ENCODE assay signal across 2 cellular contexts in genomic region chr15:51131596-51132290, GRCh38.
TF ChIP-seq lines count a peak whose summit lies in the region.

No MANE protein-coding gene starts in this region.

TF ChIP-seq in HepG2, 621 proteins besides CTCF, POLR2A, EP300 and RAD21 (continues in another document):
- no peak for TF ChIP-seq KMT2A (CRISPR knock-in tag; IDR thresholded peaks at IDR 0.05)
- no peak for TF ChIP-seq ZNF343 (CRISPR knock-in tag; IDR thresholded peaks at IDR 0.05)
- no peak for TF ChIP-seq ZNF326 (CRISPR knock-in tag; IDR thresholded peaks at IDR 0.05; ENCODE audit: borderline replicate concordance)
- TF ChIP-seq HCFC1 (IDR thresholded peaks at IDR 0.05; ENCODE audit: low read depth, low read length): no peak
- no peak for TF ChIP-seq SOX6 (IDR thresholded peaks at IDR 0.05)
- 0 out of 2 replicates have a peak, but pooled peaks have one; percentile 1 for TF ChIP-seq SOX6 (CRISPR knock-in tag; IDR thresholded peaks at IDR 0.05)
- TF ChIP-seq NCOR1 (IDR thresholded peaks at IDR 0.05; ENCODE audit: borderline replicate concordance, low read length): no peak
- TF ChIP-seq CREBL2 (CRISPR knock-in tag; IDR thresholded peaks at IDR 0.05; ENCODE audit: borderline replicate concordance): no peak
- no peak for TF ChIP-seq MXD4 (CRISPR knock-in tag; IDR thresholded peaks at IDR 0.05)
- TF ChIP-seq AGO2 (optimal IDR thresholded peaks at IDR 0.05; ENCODE audit: low read depth, low read length): no peak
- TF ChIP-seq NFE2L2 (IDR thresholded peaks at IDR 0.05; ENCODE audit: low read length): no peak
- no peak for TF ChIP-seq PHF8 (CRISPR knock-in tag; IDR thresholded peaks at IDR 0.05)
- no peak for TF ChIP-seq SRF (IDR thresholded peaks at IDR 0.05; ENCODE audit: low read depth, low read length)
- no peak for TF ChIP-seq NR2F1 (CRISPR knock-in tag; IDR thresholded peaks at IDR 0.05)
- no peak for TF ChIP-seq ZFP82 (CRISPR knock-in tag; IDR thresholded peaks at IDR 0.05; ENCODE audit: borderline replicate concordance)
- no peak for TF ChIP-seq ZNF556 (CRISPR knock-in tag; IDR thresholded peaks at IDR 0.05; ENCODE audit: borderline replicate concordance)
- no peak for TF ChIP-seq USF2 (IDR thresholded peaks at IDR 0.05; ENCODE audit: low read depth, low read length)
- no peak for TF ChIP-seq USF2 (CRISPR knock-in tag; IDR thresholded peaks at IDR 0.05; ENCODE audit: borderline replicate concordance)
- TF ChIP-seq BRCA1 (CRISPR knock-in tag; IDR thresholded peaks at IDR 0.05): no peak
- 0 out of 2 replicates have a peak, but pooled peaks have one; percentile 4 for TF ChIP-seq ZMYM4 (CRISPR knock-in tag; IDR thresholded peaks at IDR 0.05)
- TF ChIP-seq ZNF12 (CRISPR knock-in tag; IDR thresholded peaks at IDR 0.05): no peak
- no peak for TF ChIP-seq HES4 (CRISPR knock-in tag; IDR thresholded peaks at IDR 0.05; ENCODE audit: borderline replicate concordance)
- TF ChIP-seq HNF1A (IDR thresholded peaks at IDR 0.05; ENCODE audit: low read depth): no peak
- TF ChIP-seq HNF1A (CRISPR knock-in tag; IDR thresholded peaks at IDR 0.05; ENCODE audit: borderline replicate concordance): no peak

TF ChIP-seq in SK-N-SH, 30 proteins besides CTCF, POLR2A, EP300 and RAD21:
- TF ChIP-seq FOXM1 (IDR thresholded peaks at IDR 0.05; ENCODE audit: low read depth) (no peak), TEAD4 (IDR thresholded peaks at IDR 0.05; ENCODE audit: borderline replicate concordance, insufficient read depth) (no peak), SMC3 (IDR thresholded peaks at IDR 0.05; ENCODE audit: low read depth, low read length) (no peak), TCF12 (IDR thresholded peaks at IDR 0.05) (no peak), ELF1 (IDR thresholded peaks at IDR 0.05) (no peak), SIN3A (IDR thresholded peaks at IDR 0.05; ENCODE audit: borderline replicate concordance, low read depth, low read length) (no peak), RXRA (IDR thresholded peaks at IDR 0.05; ENCODE audit: borderline replicate concordance, low read depth) (no peak), GABPA (IDR thresholded peaks at IDR 0.05; ENCODE audit: low read depth) (no peak), MAX (IDR thresholded peaks at IDR 0.05; ENCODE audit: low read depth) (no peak), USF2 (IDR thresholded peaks at IDR 0.05; ENCODE audit: borderline replicate concordance, low read depth, low read length) (no peak), POLR2AphosphoS5 (IDR thresholded peaks at IDR 0.05; ENCODE audit: low read depth, low read length) (no peak), GATA2 (CRISPR knock-in tag; IDR thresholded peaks at IDR 0.05) (no peak), RCOR1 (IDR thresholded peaks at IDR 0.05; ENCODE audit: low read length) (no peak)
